Comparison of ENCODE assay signal across 9 cellular contexts in genomic region chr13:42333613-42334328, GRCh38.
DNase-seq lines count a peak whose midpoint lies in the region; ATAC-seq, FAIRE-seq and TF ChIP-seq lines count a peak whose summit lies in the region.
"Had no signal": no experiment of that assay in that cellular context is flagged by ENCODE, and none has a peak within 500 bp of the region (broad histone marks: within the 10 kb centered on the region; RNA-seq: fewer than 3 reads in every experiment).

No MANE protein-coding gene starts in this region.

- H3K4me1 Mint-ChIP-seq in activated naive CD8-positive, alpha-beta T cell (ENCODE audit: low read depth), result peaks cover 39% of the 10 kb centered on the region
- peaks cover 50% of the 10 kb centered on the region for H3K4me1 Mint-ChIP-seq in activated naive CD8-positive, alpha-beta T cell treated with anti-CD3 and anti-CD28 coated beads for 36 hours

- ATAC-seq in HG02642 (IDR thresholded peaks at IDR 0.05; ENCODE audit: poor library complexity, unreplicated experiment), result peak; percentile 67
- ATAC-seq in HG03025 (IDR thresholded peaks at IDR 0.05; ENCODE audit: low FRiP score, unreplicated experiment), result no peak

- no peak overlapping the region for H2AFZ ChIP-seq in OCI-LY7 (ENCODE audit: low read length)

- peak; percentile 68 for TF ChIP-seq CTCF in OCI-LY7 (conservative IDR thresholded peaks at IDR 0.05; ENCODE audit: low read length)

- H3K4me1 ChIP-seq in OCI-LY7 (ENCODE audit: insufficient read depth, low read length, poor library complexity, severe bottlenecking), result no peaks in the 10 kb centered on the region

- DNase-seq in activated naive CD8-positive, alpha-beta T cell treated with anti-CD3 and anti-CD28 coated beads for 36 hours, result no peak
- DNase-seq in OCI-LY7 (ENCODE audit: low spot score) (peak; percentile 33), ecto neural progenitor cell (ENCODE audit: low spot score) (peak; percentile 49), non-pigmented ciliary epithelial cell (ENCODE audit: low read depth) (peak; percentile 28), urothelium cell line (ENCODE audit: low spot score) (no peak)

- no peaks in the 10 kb centered on the region for H3K36me3 ChIP-seq in OCI-LY7 (ENCODE audit: insufficient read depth, low read length)
- H3K36me3 ChIP-seq: thoracic aorta had no signal

- no peaks in the 10 kb centered on the region for H3K9me2 ChIP-seq in OCI-LY7 (ENCODE audit: insufficient read depth, low read length)

- no peak overlapping the region for H3K4me3 Mint-ChIP-seq in activated naive CD8-positive, alpha-beta T cell
- no peak overlapping the region for H3K4me3 Mint-ChIP-seq in activated naive CD8-positive, alpha-beta T cell treated with anti-CD3 and anti-CD28 coated beads for 36 hours

- H3K79me2 ChIP-seq in OCI-LY7 (ENCODE audit: insufficient read depth, low read depth, low read length), result no peaks in the 10 kb centered on the region

- CTCF ChIA-PET in OCI-LY7 (lab: Charles Lee; ENCODE audit: unreplicated experiment), result interaction anchor here (0.5 kb wide), 1 partner anchor 25 kb away, joined by 3 read pairs; no protein-coding TSS in a partner anchor

- H3K27ac ChIP-seq in OCI-LY7 (ENCODE audit: low read depth, low read length, poor library complexity, severe bottlenecking), result no peak overlapping the region
- H3K27ac ChIP-seq: thoracic aorta had no signal

- H3K4me3 ChIP-seq in OCI-LY7 (ENCODE audit: low read depth, low read length, poor library complexity, severe bottlenecking), result no peak overlapping the region
- H3K4me3 ChIP-seq: thoracic aorta had no signal

- no peak for FAIRE-seq in urothelium cell line (lab: Jason Lieb, UNC)

- intact Hi-C loops in OCI-LY7 (cut with micrococcal nuclease; ENCODE audit: unreplicated experiment), result loop anchor here (10.0 kb wide), 1 partner anchor 141 kb away; no protein-coding TSS in a partner anchor

- H3K36me3 Mint-ChIP-seq in activated naive CD8-positive, alpha-beta T cell, result no peaks in the 10 kb centered on the region
- H3K36me3 Mint-ChIP-seq in activated naive CD8-positive, alpha-beta T cell treated with anti-CD3 and anti-CD28 coated beads for 36 hours, result peaks cover 20% of the 10 kb centered on the region

- POLR2A ChIA-PET in OCI-LY7 (lab: Charles Lee), result no interaction called here

- no peaks in the 10 kb centered on the region for H3K9me3 Mint-ChIP-seq in activated naive CD8-positive, alpha-beta T cell (ENCODE audit: low read depth)
- H3K9me3 Mint-ChIP-seq in activated naive CD8-positive, alpha-beta T cell treated with anti-CD3 and anti-CD28 coated beads for 36 hours, result peaks cover 8% of the 10 kb centered on the region

- no peaks in the 10 kb centered on the region for H4K20me1 ChIP-seq in OCI-LY7 (ENCODE audit: insufficient read depth, low read length)

- peak overlapping the region; percentile 79 for H3K27ac Mint-ChIP-seq in activated naive CD8-positive, alpha-beta T cell
- H3K27ac Mint-ChIP-seq in activated naive CD8-positive, alpha-beta T cell treated with anti-CD3 and anti-CD28 coated beads for 36 hours, result no peak overlapping the region

- no peaks in the 10 kb centered on the region for H3K9me3 ChIP-seq in OCI-LY7 (ENCODE audit: low read length)
- H3K9me3 ChIP-seq: thoracic aorta had no signal

- no peak overlapping the region for H3K4me2 ChIP-seq in OCI-LY7 (ENCODE audit: low read length)

- BruUV-seq in OCI-LY7 (replicated peaks; lab: Mats Ljungman, UMichigan), result no TSS peak

- H3K27me3 Mint-ChIP-seq in activated naive CD8-positive, alpha-beta T cell, result no peaks in the 10 kb centered on the region
- H3K27me3 Mint-ChIP-seq in activated naive CD8-positive, alpha-beta T cell treated with anti-CD3 and anti-CD28 coated beads for 36 hours, result no peaks in the 10 kb centered on the region

Comparison
In these comparisons a context has a peak if more than half of its experiments do, and no peak if none do; other contexts are left out.
1. DNase-seq: peak in OCI-LY7 (single experiment), ecto neural progenitor cell (single experiment) and non-pigmented ciliary epithelial cell (single experiment); none in activated naive CD8-positive, alpha-beta T cell treated with anti-CD3 and anti-CD28 coated beads for 36 hours (single experiment) and urothelium cell line (single experiment).